Comparison of ENCODE assay signal across 3 cellular contexts in the genomic region with DNA sequence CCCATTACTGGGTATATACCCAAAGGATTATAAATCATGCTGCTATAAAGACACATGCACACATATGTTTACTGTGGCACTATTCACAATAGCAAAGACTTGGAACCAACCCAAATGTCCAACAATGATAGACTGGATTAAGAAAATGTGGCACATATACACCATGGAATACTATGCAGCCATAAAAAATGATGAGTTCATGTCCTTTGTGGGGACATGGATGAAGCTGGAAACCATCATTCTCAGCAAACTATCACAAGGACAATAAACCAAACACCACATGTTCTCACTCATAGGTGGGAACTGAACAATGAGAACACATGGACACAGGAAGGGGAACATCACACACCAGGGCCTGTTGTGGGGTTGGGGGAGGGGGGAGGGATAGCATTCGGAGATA. TPM values are rescaled to one million over a fixed set of nuclear protein-coding genes. Genes with fewer than 3 reads are reported as not detected.
"Had no signal": no experiment of that assay in that cellular context is flagged by ENCODE, and none has a peak within 500 bp of the region (broad histone marks: within the 10 kb centered on the region; RNA-seq: fewer than 3 reads in every experiment).

No MANE protein-coding gene starts in this region.

RNA-seq across cellular contexts. Expression of a gene that starts 57.7 kb away (rescaled TPM):
- total RNA-seq: activated CD4-positive, alpha-beta memory T cell treated with anti-CD3 and anti-CD28 coated beads for 36 hours; activated CD8-positive, alpha-beta memory T cell treated with anti-CD3 and anti-CD28 coated beads for 36 hours; activated CD8-positive, alpha-beta T cell treated with anti-CD3 and anti-CD28 coated beads for 36 hours had no signal
